38 cellular contexts compared by ENCODE assay signal in the genomic region with DNA sequence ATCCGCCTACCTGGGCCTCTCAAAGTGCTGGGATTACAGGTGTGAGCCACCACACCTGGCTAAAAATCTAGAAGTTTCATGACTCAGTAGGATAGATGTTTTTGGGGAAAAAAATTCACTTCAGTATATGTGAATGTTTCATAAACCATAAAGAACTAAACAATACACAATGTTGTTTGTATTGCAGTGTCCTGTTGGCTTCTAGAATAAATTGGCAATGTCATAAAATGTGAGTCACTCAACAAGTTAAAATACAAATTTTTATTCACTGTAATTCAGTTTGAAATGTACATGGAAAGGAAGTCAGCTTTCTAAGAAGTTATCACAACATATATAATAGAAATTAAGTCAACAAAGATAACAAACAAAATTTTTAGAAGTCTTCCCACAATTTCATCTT. TPM values are rescaled to one million over a fixed set of nuclear protein-coding genes. Genes with fewer than 3 reads are reported as not detected.
"Had no signal": no experiment of that assay in that cellular context is flagged by ENCODE, and none has a peak within 500 bp of the region (broad histone marks: within the 10 kb centered on the region; RNA-seq: fewer than 3 reads in every experiment).

No MANE protein-coding gene starts in this region.

- H3K27ac ChIP-seq: adrenal gland, body of pancreas, brain microvascular endothelial cell, breast epithelium, VCaP had no signal

- H3K9me3 ChIP-seq: adrenal gland, body of pancreas, breast epithelium had no signal

- H3K4me3 ChIP-seq: adrenal gland, body of pancreas, breast epithelium had no signal

- H3K4me3 Mint-ChIP-seq: activated B cell treated with CpG ODN at 0.5 μM for 24 hours; activated CD4-positive, alpha-beta memory T cell treated with anti-CD3 and anti-CD28 coated beads for 36 hours; activated CD4-positive, alpha-beta T cell treated with anti-CD3 and anti-CD28 coated beads, Interleukin-2, amount 10 ng/mL, durations not matched to agents 24 days and 14 days; activated CD8-positive, alpha-beta T cell treated with anti-CD3 and anti-CD28 coated beads for 36 hours; activated naive CD4-positive, alpha-beta T cell treated with anti-CD3 and anti-CD28 coated beads for 36 hours; activated naive CD8-positive, alpha-beta T cell treated with anti-CD3 and anti-CD28 coated beads for 36 hours; activated T-cell treated with anti-CD3 and anti-CD28 coated beads, Interleukin-2, amount 50 U/mL, for 4 hours; activated T-cell treated with anti-CD3 and anti-CD28 coated beads, Interleukin-2, amount 50 U/mL, for 72 hours; activated T-helper 1 cell treated with anti-CD3 and anti-CD28 coated beads, Interleukin-12 subunit alpha, Interleukin-12 subunit beta, Interleukin-2, Interleukin-4 antibody, amounts not matched to agents 30 ng/mL and 10 ng/mL and 1 ng/mL, durations not matched to agents 14 hours and 24 hours and 36 hours; activated T-helper 17 cell treated with anti-CD3 and anti-CD28 coated beads, Interleukin-2, amount 50 U/mL, for 72 hours; T-helper 1 cell treated with Interleukin-12 subunit alpha and Interleukin-12 subunit beta and Interleukin-4 antibody, amounts not matched to agents 30 μg/mL and 1 μg/mL, for 36 hours; T-helper 2 cell treated with Interferon-gamma antibody and Interleukin-4, amounts not matched to agents 5 μg/mL and 100 μg/mL, for 36 hours had no signal

- ATAC-seq: activated CD8-positive, alpha-beta T cell treated with anti-CD3 and anti-CD28 coated beads for 36 hours; activated naive CD4-positive, alpha-beta T cell treated with anti-CD3 and anti-CD28 coated beads, Interleukin-2, amount 50 U/mL, for 72 hours; activated T-cell treated with anti-CD3 and anti-CD28 coated beads, Interleukin-2, amount 50 U/mL, for 4 hours; activated T-cell treated with anti-CD3 and anti-CD28 coated beads, Interleukin-2, amount 50 U/mL, for 72 hours; activated T-helper 17 cell treated with anti-CD3 and anti-CD28 coated beads, Interleukin-2, amount 50 U/mL, for 72 hours; body of pancreas had no signal

- H3K27me3 ChIP-seq: adrenal gland, body of pancreas, brain microvascular endothelial cell, breast epithelium had no signal

- H3K27ac Mint-ChIP-seq: activated B cell treated with CpG ODN at 0.5 μM for 24 hours; activated CD4-positive, alpha-beta memory T cell treated with anti-CD3 and anti-CD28 coated beads for 36 hours; activated CD4-positive, alpha-beta T cell treated with anti-CD3 and anti-CD28 coated beads, Interleukin-2, amount 10 ng/mL, durations not matched to agents 24 days and 14 days; activated CD8-positive, alpha-beta T cell treated with anti-CD3 and anti-CD28 coated beads for 36 hours; activated naive CD4-positive, alpha-beta T cell treated with anti-CD3 and anti-CD28 coated beads for 36 hours; activated naive CD4-positive, alpha-beta T cell treated with anti-CD3 and anti-CD28 coated beads, Interleukin-2, amount 50 U/mL, for 72 hours; activated naive CD8-positive, alpha-beta T cell treated with anti-CD3 and anti-CD28 coated beads for 36 hours; activated T-cell treated with anti-CD3 and anti-CD28 coated beads, Interleukin-2, amount 50 U/mL, for 72 hours; activated T-helper 1 cell treated with anti-CD3 and anti-CD28 coated beads, Interleukin-12 subunit alpha, Interleukin-12 subunit beta, Interleukin-2, Interleukin-4 antibody, amounts not matched to agents 30 ng/mL and 10 ng/mL and 1 ng/mL, durations not matched to agents 14 hours and 24 hours and 36 hours; activated T-helper 17 cell treated with anti-CD3 and anti-CD28 coated beads, Interleukin-2, amount 50 U/mL, for 72 hours; T-helper 1 cell treated with Interleukin-12 subunit alpha and Interleukin-12 subunit beta and Interleukin-4 antibody, amounts not matched to agents 30 μg/mL and 1 μg/mL, for 36 hours; T-helper 2 cell treated with Interferon-gamma antibody and Interleukin-4, amounts not matched to agents 5 μg/mL and 100 μg/mL, for 36 hours had no signal

- H3K9me3 Mint-ChIP-seq: activated B cell treated with CpG ODN at 0.5 μM for 24 hours; activated CD4-positive, alpha-beta memory T cell treated with anti-CD3 and anti-CD28 coated beads for 36 hours; activated CD4-positive, alpha-beta T cell treated with anti-CD3 and anti-CD28 coated beads, Interleukin-2, amount 10 ng/mL, durations not matched to agents 24 days and 14 days; activated CD8-positive, alpha-beta T cell treated with anti-CD3 and anti-CD28 coated beads for 36 hours; activated naive CD4-positive, alpha-beta T cell treated with anti-CD3 and anti-CD28 coated beads for 36 hours; activated naive CD4-positive, alpha-beta T cell treated with anti-CD3 and anti-CD28 coated beads, Interleukin-2, amount 50 U/mL, for 72 hours; activated naive CD8-positive, alpha-beta T cell treated with anti-CD3 and anti-CD28 coated beads for 36 hours; activated T-cell treated with anti-CD3 and anti-CD28 coated beads, Interleukin-2, amount 50 U/mL, for 4 hours; activated T-cell treated with anti-CD3 and anti-CD28 coated beads, Interleukin-2, amount 50 U/mL, for 72 hours; activated T-helper 1 cell treated with anti-CD3 and anti-CD28 coated beads, Interleukin-12 subunit alpha, Interleukin-12 subunit beta, Interleukin-2, Interleukin-4 antibody, amounts not matched to agents 30 ng/mL and 10 ng/mL and 1 ng/mL, durations not matched to agents 14 hours and 24 hours and 36 hours; activated T-helper 17 cell treated with anti-CD3 and anti-CD28 coated beads, Interleukin-2, amount 50 U/mL, for 72 hours; T-helper 1 cell treated with Interleukin-12 subunit alpha and Interleukin-12 subunit beta and Interleukin-4 antibody, amounts not matched to agents 30 μg/mL and 1 μg/mL, for 36 hours; T-helper 2 cell treated with Interferon-gamma antibody and Interleukin-4, amounts not matched to agents 5 μg/mL and 100 μg/mL, for 36 hours had no signal

- H3K36me3 Mint-ChIP-seq: activated CD4-positive, alpha-beta memory T cell treated with anti-CD3 and anti-CD28 coated beads for 36 hours; activated naive CD4-positive, alpha-beta T cell treated with anti-CD3 and anti-CD28 coated beads, Interleukin-2, amount 50 U/mL, for 72 hours; activated naive CD8-positive, alpha-beta T cell treated with anti-CD3 and anti-CD28 coated beads for 36 hours had no signal

- H3K36me3 ChIP-seq: adrenal gland, brain microvascular endothelial cell, breast epithelium had no signal

- DNase-seq: activated B cell treated with CpG ODN at 0.5 μM for 24 hours; activated CD4-positive, alpha-beta memory T cell treated with anti-CD3 and anti-CD28 coated beads for 36 hours; activated CD4-positive, alpha-beta T cell treated with anti-CD3 and anti-CD28 coated beads for 4 hours; activated CD4-positive, alpha-beta T cell treated with anti-CD3 and anti-CD28 coated beads, Interleukin-2, amount 10 ng/mL, durations not matched to agents 24 days and 14 days; activated CD4-positive, alpha-beta T cell treated with anti-CD3 and anti-CD28 coated beads, Interleukin-2, amount 50 U/mL, for 1 hour; activated CD4-positive, alpha-beta T cell treated with anti-CD3 and anti-CD28 coated beads, Interleukin-2, amount 50 U/mL, for 4 hours; activated CD4-positive, CD25-positive, alpha-beta regulatory T cell treated with anti-CD3 and anti-CD28 coated beads, Interleukin-2, amount 50 U/mL, for 72 hours; activated CD8-positive, alpha-beta memory T cell treated with anti-CD3 and anti-CD28 coated beads, Interleukin-2, amount 50 U/mL, for 4 hours; activated CD8-positive, alpha-beta T cell treated with anti-CD3 and anti-CD28 coated beads for 36 hours; activated effector memory CD4-positive, alpha-beta T cell treated with anti-CD3 and anti-CD28 coated beads, Interleukin-2, amount 50 U/mL, for 16 hours; activated gamma-delta T cell treated with Interleukin-2 at 50 U/mL for 16 hours; activated naive CD4-positive, alpha-beta T cell; activated naive CD4-positive, alpha-beta T cell treated with anti-CD3 and anti-CD28 coated beads for 36 hours; activated naive CD4-positive, alpha-beta T cell treated with anti-CD3 and anti-CD28 coated beads, Interleukin-2, amount 50 U/mL, for 16 hours; activated naive CD8-positive, alpha-beta T cell treated with anti-CD3 and anti-CD28 coated beads for 36 hours; activated T-cell treated with anti-CD3 and anti-CD28 coated beads for 4 hours; activated T-cell treated with anti-CD3 and anti-CD28 coated beads, Interleukin-2, amount 50 U/mL, for 1 hour; activated T-cell treated with anti-CD3 and anti-CD28 coated beads, Interleukin-2, amount 50 U/mL, for 4 hours; activated T-cell treated with anti-CD3 and anti-CD28 coated beads, Interleukin-2, amount 50 U/mL, for 72 hours; adrenal gland; amniotic stem cell; aorta; body of pancreas; brain microvascular endothelial cell; central memory CD4-positive, alpha-beta T cell; T-helper 1 cell; T-helper 2 cell; T-helper 9 cell had no signal

- H3K4me1 Mint-ChIP-seq: activated naive CD8-positive, alpha-beta T cell treated with anti-CD3 and anti-CD28 coated beads for 36 hours had no signal

- H3K4me1 ChIP-seq: adrenal gland, body of pancreas, breast epithelium had no signal

RNA-seq across cellular contexts. Expression of a gene that starts 16.5 kb away (rescaled TPM):
- total RNA-seq: activated B cell treated with CpG ODN at 0.5 μM for 24 hours; activated CD4-positive, alpha-beta memory T cell treated with anti-CD3 and anti-CD28 coated beads for 36 hours; activated CD8-positive, alpha-beta memory T cell treated with anti-CD3 and anti-CD28 coated beads for 36 hours; activated CD8-positive, alpha-beta T cell treated with anti-CD3 and anti-CD28 coated beads for 36 hours; activated naive CD4-positive, alpha-beta T cell treated with anti-CD3 and anti-CD28 coated beads for 36 hours; activated naive CD4-positive, alpha-beta T cell treated with anti-CD3 and anti-CD28 coated beads, Interleukin-2, amount 50 U/mL, for 72 hours; activated naive CD8-positive, alpha-beta T cell treated with anti-CD3 and anti-CD28 coated beads for 36 hours; activated T-cell treated with anti-CD3 and anti-CD28 coated beads, Interleukin-2, amount 50 U/mL, for 72 hours; adrenal gland; astrocyte; body of pancreas; breast epithelium; cardiac septum had no signal
